ENCODE assay signal across 14 cellular contexts in the genomic region with DNA sequence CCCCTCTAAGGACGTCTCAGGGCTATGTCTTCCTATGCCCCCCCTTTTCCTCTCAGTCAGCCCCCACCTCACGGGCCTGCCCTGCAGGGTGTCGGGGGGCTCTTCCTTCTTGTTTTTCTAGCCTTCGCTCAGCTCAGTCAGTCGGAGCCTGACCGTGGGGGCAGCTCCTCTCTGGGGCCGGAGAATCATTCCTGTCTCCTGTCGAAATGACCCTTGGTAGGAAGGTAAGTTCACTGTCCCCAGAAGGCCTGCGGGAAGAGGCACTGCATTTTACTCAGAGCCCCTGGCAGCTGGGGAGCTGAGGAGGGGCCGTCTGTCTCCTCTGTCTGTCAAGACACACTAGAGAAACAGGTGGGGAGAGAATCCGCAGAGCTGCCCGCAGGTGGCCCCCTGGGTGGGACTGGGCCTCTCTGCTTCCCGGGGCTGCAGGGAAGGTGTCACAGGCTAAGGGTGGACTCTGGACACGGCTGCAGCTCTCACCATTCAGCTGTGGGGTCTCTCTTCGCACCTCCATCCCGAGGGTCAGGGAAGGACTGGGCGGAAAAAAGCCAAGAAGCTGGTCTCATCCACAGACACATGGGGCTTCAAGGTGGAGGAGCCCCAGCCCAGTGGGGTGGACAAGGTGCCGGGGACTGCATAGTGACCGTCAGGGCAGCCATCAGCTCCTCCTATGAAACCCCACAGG.
"Had no signal": no experiment of that assay in that cellular context is flagged by ENCODE, and none has a peak within 500 bp of the region (broad histone marks: within the 10 kb centered on the region; RNA-seq: fewer than 3 reads in every experiment).

No MANE protein-coding gene starts in this region.

- H3K36me3 ChIP-seq: gastroesophageal sphincter, prostate gland had no signal

- H3K36me3 Mint-ChIP-seq: naive thymus-derived CD4-positive, alpha-beta T cell; type B pancreatic cell had no signal

- H3K27ac ChIP-seq: gastroesophageal sphincter, hepatocyte, prostate gland had no signal

- H2AFZ ChIP-seq: hepatocyte had no signal

- DNase-seq: activated B cell treated with CpG ODN at 0.5 μM for 24 hours; caudate nucleus; cortex of kidney; effector CD8-positive, alpha-beta T cell; nucleus accumbens; stimulated activated naive CD4-positive, alpha-beta T cell treated with Interleukin-2 at 50 U/mL for 16 hours had no signal

- ATAC-seq: activated T-cell treated with anti-CD3 and anti-CD28 coated beads, Interleukin-2, amount 50 U/mL, for 72 hours; gastroesophageal sphincter; sciatic nerve had no signal

- H3K4me1 ChIP-seq: gastroesophageal sphincter, prostate gland had no signal

- H3K27me3 ChIP-seq: gastroesophageal sphincter, hepatocyte had no signal

- H3K4me3 Mint-ChIP-seq: activated T-cell treated with anti-CD3 and anti-CD28 coated beads, Interleukin-2, amount 50 U/mL, for 72 hours; type B pancreatic cell had no signal

- H3K4me3 ChIP-seq: gastroesophageal sphincter, hepatocyte, lung, prostate gland had no signal

- H3K27me3 Mint-ChIP-seq: naive thymus-derived CD4-positive, alpha-beta T cell had no signal

- H3K27ac Mint-ChIP-seq: activated B cell treated with CpG ODN at 0.5 μM for 24 hours; activated T-cell treated with anti-CD3 and anti-CD28 coated beads, Interleukin-2, amount 50 U/mL, for 72 hours; type B pancreatic cell had no signal

- H3K9me3 ChIP-seq: gastroesophageal sphincter, prostate gland had no signal

- H3K4me2 ChIP-seq: hepatocyte had no signal

- H3K9me3 Mint-ChIP-seq: activated B cell treated with CpG ODN at 0.5 μM for 24 hours; activated T-cell treated with anti-CD3 and anti-CD28 coated beads, Interleukin-2, amount 50 U/mL, for 72 hours; naive thymus-derived CD4-positive, alpha-beta T cell; type B pancreatic cell had no signal

- H3K79me2 ChIP-seq: hepatocyte had no signal
